In genomic region chr17:67139784-67140665, GRCh38 we compare ENCODE assay signal across 12 cellular contexts.
DNase-seq lines count a peak whose midpoint lies in the region; ATAC-seq, FAIRE-seq and TF ChIP-seq lines count a peak whose summit lies in the region.
"Had no signal": no experiment of that assay in that cellular context is flagged by ENCODE, and none has a peak within 500 bp of the region (broad histone marks: within the 10 kb centered on the region; RNA-seq: fewer than 3 reads in every experiment).

No MANE protein-coding gene starts in this region.

- CTCF ChIA-PET in HepG2 (lab: Yijun Ruan, JAX; ENCODE audit: low intra/inter-chr PET ratio, low total read pairs): no interaction called here

- 95% methylated on average over 10 of the region's 10 CpGs for WGBS in HepG2 (ENCODE audit: low lambda C conversion rate)

- H2AFZ ChIP-seq in ACC112 (ENCODE audit: low read length, unreplicated experiment) (no peak overlapping the region), astrocyte (ENCODE audit: low read depth, low read length) (no peak overlapping the region), HepG2 (ENCODE audit: low read length) (no peak overlapping the region)

- peaks cover 22% of the 10 kb centered on the region for H3K4me1 ChIP-seq in ACC112 (ENCODE audit: control insufficient read depth, insufficient read depth, low read length, unreplicated experiment)
- H3K4me1 ChIP-seq in astrocyte (ENCODE audit: insufficient read depth, low read length): peaks cover 11% of the 10 kb centered on the region
- H3K4me1 ChIP-seq in HepG2 (ENCODE audit: insufficient read depth, low read length): no peaks in the 10 kb centered on the region
- H3K4me1 ChIP-seq: sigmoid colon had no signal

- TF ChIP-seq CTCF in astrocyte (IDR thresholded peaks at IDR 0.05; ENCODE audit: insufficient read depth, low read depth, low read length): no peak
- TF ChIP-seq CTCF in HepG2 (CRISPR knock-in tag; IDR thresholded peaks at IDR 0.05): peak; percentile 46

- TF ChIP-seq EP300 in HepG2 (IDR thresholded peaks at IDR 0.05; ENCODE audit: low read depth in 2 of 2, low read length in 2 of 2): no peak
- no peak for TF ChIP-seq EP300 in HepG2 (CRISPR knock-in tag; IDR thresholded peaks at IDR 0.05; ENCODE audit: borderline replicate concordance)

- H4K20me1 ChIP-seq in astrocyte (ENCODE audit: insufficient read depth, low read length) (peaks cover 6% of the 10 kb centered on the region), HepG2 (ENCODE audit: insufficient read depth, low read length) (peaks cover 4% of the 10 kb centered on the region; the same call in 1 of the 2 replicates)

- POLR2A ChIA-PET in HepG2 (lab: Yijun Ruan, JAX): no interaction called here

- H3K27me3 ChIP-seq in ACC112 (ENCODE audit: insufficient read depth, low read length) (no peaks in the 10 kb centered on the region), astrocyte (ENCODE audit: insufficient read depth, low read length) (no peaks in the 10 kb centered on the region), HepG2 (ENCODE audit: control insufficient read depth in 1 of 2, insufficient read depth in 2 of 2, low read length in 2 of 2) (no peaks in the 10 kb centered on the region)
- H3K27me3 ChIP-seq: sigmoid colon had no signal

- peak overlapping the region; percentile 3 for H3K9ac ChIP-seq in astrocyte (ENCODE audit: low read length)
- H3K9ac ChIP-seq in HepG2 (ENCODE audit: insufficient read depth, low read depth, low read length): no peak overlapping the region

- H3K36me3 ChIP-seq in ACC112 (ENCODE audit: insufficient read depth, low read length) (peaks cover 27% of the 10 kb centered on the region), astrocyte (ENCODE audit: insufficient read depth, low read length) (peaks cover 12% of the 10 kb centered on the region), HepG2 (replicated peaks in 1 of 2; ENCODE audit: control insufficient read depth in 1 of 2, insufficient read depth in 2 of 2, low read length in 2 of 2) (peaks cover 25 to 75% of the 10 kb centered on the region in 2 experiments)

- TF ChIP-seq POLR2A in H54 (IDR thresholded peaks at IDR 0.05; ENCODE audit: low read depth, low read length) (no peak), HepG2 (IDR thresholded peaks at IDR 0.05; ENCODE audit: insufficient read depth in 1 of 2, low read depth in 2 of 2, low read length in 2 of 2) (no peak; a peak in 1 of 4 replicates)

- peak overlapping the region; percentile 80 for H3K27ac ChIP-seq in ACC112 (ENCODE audit: low read depth, low read length)
- H3K27ac ChIP-seq in astrocyte (ENCODE audit: low read depth, low read length): peak overlapping the region; percentile 31
- no peak overlapping the region for H3K27ac ChIP-seq in HepG2 (ENCODE audit: extremely low read length, insufficient read depth, low read length)
- H3K27ac ChIP-seq: sigmoid colon had no signal

- no TSS peak for BruUV-seq in HepG2 (replicated peaks; lab: Mats Ljungman, UMichigan)

- H3K79me2 ChIP-seq in ACC112 (ENCODE audit: control insufficient read depth, insufficient read depth, low read length, unreplicated experiment): no peaks in the 10 kb centered on the region
- peaks cover 6% of the 10 kb centered on the region for H3K79me2 ChIP-seq in astrocyte (ENCODE audit: insufficient read depth, low read length)
- H3K79me2 ChIP-seq in HepG2 (ENCODE audit: insufficient read depth, low read length): no peaks in the 10 kb centered on the region

- intact Hi-C loops in HepG2 (cut with micrococcal nuclease; ENCODE audit: unreplicated experiment): no loop called here

- no peak overlapping the region for H3K4me3 Mint-ChIP-seq in astrocyte (ENCODE audit: unreplicated experiment)
- H3K4me3 Mint-ChIP-seq: stimulated activated naive CD8-positive, alpha-beta T cell treated with anti-CD3 and anti-CD28 coated beads, Interleukin-15, amount 100 ng/mL, for 72 hours had no signal

- no peaks in the 10 kb centered on the region for H3K9me3 Mint-ChIP-seq in astrocyte (ENCODE audit: unreplicated experiment)

- H3K4me2 ChIP-seq in astrocyte (ENCODE audit: low read length): peak overlapping the region; percentile 42
- no peak overlapping the region for H3K4me2 ChIP-seq in HepG2 (ENCODE audit: low read depth, low read length)

- H3K27ac Mint-ChIP-seq in astrocyte (ENCODE audit: unreplicated experiment): no peak overlapping the region

- H3K4me1 Mint-ChIP-seq in astrocyte (ENCODE audit: low read depth, unreplicated experiment): peaks cover 35% of the 10 kb centered on the region

- peak; percentile 83 for ATAC-seq in HepG2
- ATAC-seq: stimulated activated naive CD8-positive, alpha-beta T cell treated with anti-CD3 and anti-CD28 coated beads, Interleukin-15, amount 100 ng/mL, for 72 hours had no signal

- H3K9me3 ChIP-seq in astrocyte (ENCODE audit: insufficient read depth, low read depth, low read length) (no peaks in the 10 kb centered on the region), HepG2 (ENCODE audit: low read length) (no peaks in the 10 kb centered on the region)
- H3K9me3 ChIP-seq: sigmoid colon had no signal

- in situ Hi-C loops in HepG2 (cut with HindIII; ENCODE audit: extremely low pct_ligation_motif_present, low pct_unique_long_range_greater_than_20kb): no loop called here

- H3K27me3 Mint-ChIP-seq in astrocyte (ENCODE audit: low read depth, unreplicated experiment): no peaks in the 10 kb centered on the region
- H3K27me3 Mint-ChIP-seq: stimulated activated naive CD8-positive, alpha-beta T cell treated with anti-CD3 and anti-CD28 coated beads, Interleukin-15, amount 100 ng/mL, for 72 hours had no signal

- peak overlapping the region; percentile 30; the same call in 1 of the 2 replicates for H3K4me3 ChIP-seq in ACC112 (ENCODE audit: low read depth, low read length)
- peak overlapping the region; percentile 20 for H3K4me3 ChIP-seq in astrocyte (ENCODE audit: insufficient read depth, low read depth, low read length)
- H3K4me3 ChIP-seq in HepG2 (replicated peaks in 1 of 3; ENCODE audit: insufficient read depth in 1 of 3, low read depth in 2 of 3, low read length in 3 of 3): no peak overlapping the region
- H3K4me3 ChIP-seq: sigmoid colon had no signal

- peaks cover 7% of the 10 kb centered on the region for H3K36me3 Mint-ChIP-seq in astrocyte (ENCODE audit: low read depth, unreplicated experiment)

- DNase-seq in H54 (ENCODE audit: insufficient read length, low spot score) (peak; percentile 16), astrocyte (ENCODE audit: low read depth) (peak; percentile 57), HepG2 (ENCODE audit: low spot score) (peak; percentile 19), NCI-H748 (lab: John Stamatoyannopoulos, UW; ENCODE audit: unreplicated experiment) (no peak), NCI-H2029 treated with DMSO at 0.1 percent for 48 hours (lab: John Stamatoyannopoulos, UW) (no peak), NCI-H1930 (lab: John Stamatoyannopoulos, UW) (no peak), NCI-H526 treated with DMSO at 0.1 percent for 48 hours (lab: John Stamatoyannopoulos, UW) (no peak)
- DNase-seq: activated CD4-positive, CD25-positive, alpha-beta regulatory T cell; NCI-H345; sigmoid colon; stimulated activated naive CD8-positive, alpha-beta T cell treated with anti-CD3 and anti-CD28 coated beads, Interleukin-15, amount 100 ng/mL, for 72 hours had no signal

- TF ChIP-seq RAD21 in HepG2 (CRISPR knock-in tag; IDR thresholded peaks at IDR 0.05): no peak

- FAIRE-seq in H54 (lab: Jason Lieb, UNC) (peak; percentile 80), astrocyte (lab: Jason Lieb, UNC) (no peak), HepG2 (lab: Jason Lieb, UNC) (no peak)

TF ChIP-seq in HepG2, 621 proteins besides CTCF, POLR2A, EP300 and RAD21:
- no peak for TF ChIP-seq NCOA5 (CRISPR knock-in tag; IDR thresholded peaks at IDR 0.05)
- TF ChIP-seq ZNF563 (CRISPR knock-in tag; IDR thresholded peaks at IDR 0.05): no peak
- 0 out of 2 replicates have a peak, but pooled peaks have one; percentile 41 for TF ChIP-seq ZNF891 (CRISPR knock-in tag; IDR thresholded peaks at IDR 0.05)
- peak; percentile 60 for TF ChIP-seq STAG1 (CRISPR knock-in tag; IDR thresholded peaks at IDR 0.05)

Comparison
In these comparisons a context has a peak if more than half of its experiments do, and no peak if none do; other contexts are left out.
1. H3K4me3 ChIP-seq: peak in ACC112 (single experiment) and astrocyte (single experiment); none in HepG2 (0 of 3).
2. DNase-seq: peak in H54 (single experiment), astrocyte (single experiment) and HepG2 (single experiment); none in NCI-H748 (single experiment), NCI-H2029 treated with DMSO at 0.1 percent for 48 hours (single experiment), NCI-H1930 (0 of 2) and NCI-H526 treated with DMSO at 0.1 percent for 48 hours (single experiment).